ENCODE assay signal across 15 cellular contexts in genomic region chr3:52525666-52526065, GRCh38. TPM values are rescaled to one million over a fixed set of nuclear protein-coding genes. Genes with fewer than 3 reads are reported as not detected.
A peak's percentile ranks its signal among the peaks of the same experiment; 100 is the strongest.
DNase-seq lines count a peak whose midpoint lies in the region; ATAC-seq, FAIRE-seq and TF ChIP-seq lines count a peak whose summit lies in the region.
"Had no signal": no experiment of that assay in that cellular context is flagged by ENCODE, and none has a peak within 500 bp of the region (broad histone marks: within the 10 kb centered on the region; RNA-seq: fewer than 3 reads in every experiment).

No MANE protein-coding gene starts in this region.

- H3K27me3 ChIP-seq in HCT116 (ENCODE audit: insufficient read depth, low read length) (no peaks in the 10 kb centered on the region), stomach (no peaks in the 10 kb centered on the region)
- H3K27me3 ChIP-seq: BE2C, MG63 had no signal

- RAD21 ChIA-PET in HCT116 (lab: Charles Lee; ENCODE audit: low non-redundant PET in 1 of 2, low total read pairs in 2 of 2, uncharacterized antibody in 2 of 2, unreplicated experiment in 2 of 2) = no interaction called here

- POLR2A ChIA-PET in HCT116 (lab: Charles Lee) = interaction anchor here (2.7 kb wide), 1 partner anchor 10 kb away, joined by 13 read pairs; the partner anchor contains the start of gene UQCC5

- H3K79me2 ChIP-seq in HCT116 (ENCODE audit: insufficient read depth, low read length) = peaks cover 3% of the 10 kb centered on the region; the same call in 1 of the 2 replicates

- H3K4me3 ChIP-seq in HCT116 (replicated peaks in 1 of 2; ENCODE audit: low read depth in 1 of 2, low read length in 2 of 2) (no peak overlapping the region), kidney (ENCODE audit: low read length in 2 of 2) (no peak overlapping the region), stomach (no peak overlapping the region)
- H3K4me3 ChIP-seq: MG63 had no signal

- H2AFZ ChIP-seq in HCT116 (ENCODE audit: low read depth, low read length, poor library complexity, severe bottlenecking) = no peak overlapping the region

- CTCF ChIA-PET in HCT116 (lab: Charles Lee) = no interaction called here

- H3K9ac ChIP-seq in HCT116 (ENCODE audit: low read length) (no peak overlapping the region), kidney (ENCODE audit: low read length in 2 of 2) (peak overlapping the region in 1 of 2 donors; percentile 29)

- H3K27ac ChIP-seq in HCT116 (ENCODE audit: low read depth, low read length) (peak overlapping the region; percentile 18; the same call in 1 of the 2 replicates), kidney (ENCODE audit: low read depth in 2 of 2, low read length in 2 of 2) (peak overlapping the region; percentile 87 to 88), stomach (peak overlapping the region in 4 of 5 donors; percentile 20 to 60 (median 42))

- no peaks in the 10 kb centered on the region for H4K20me1 ChIP-seq in HCT116 (ENCODE audit: insufficient read depth)

- H3K4me1 ChIP-seq in HCT116 (ENCODE audit: control insufficient read depth in 1 of 2, insufficient read depth in 2 of 2, low read length in 2 of 2) (no peaks in the 10 kb centered on the region), kidney (ENCODE audit: control insufficient read depth in 1 of 2, insufficient read depth in 1 of 2, low read depth in 1 of 2, low read length in 2 of 2) (peaks cover 5 to 24% of the 10 kb centered on the region in 2 donors), stomach (peaks cover 0 to 28% (median 15%) of the 10 kb centered on the region in 4 donors)

- intact Hi-C loops in HCT116 (cut with micrococcal nuclease) = no loop called here
- intact Hi-C loops in kidney (cut with DNase I) = no loop called here
- intact Hi-C loops in stomach (cut with DNase I; ENCODE audit: low total_unique reads) = no loop called here

- no peak for DNase-seq in HCT116 (ENCODE audit: low read depth, low spot score)
- peak; percentile 38 for DNase-seq in dermis blood vessel endothelial cell
- DNase-seq in kidney = peak; percentile 70
- DNase-seq in stomach = no peak
- no peak for DNase-seq in T-helper 9 cell
- no peak for DNase-seq in left lobe of liver (ENCODE audit: low spot score)
- no peak for DNase-seq in stimulated activated CD8-positive, alpha-beta memory T cell treated with anti-CD3 and anti-CD28 coated beads, Interleukin-4, amount 100 ng/mL, for 48 hours
- DNase-seq: activated CD4-positive, alpha-beta T cell treated with anti-CD3 and anti-CD28 coated beads, Interleukin-2, amount 10 ng/mL, durations not matched to agents 7 days and 5 days; HCEC 1CT; MG63 had no signal

- H3K9me2 ChIP-seq in HCT116 (ENCODE audit: insufficient read depth) = no peaks in the 10 kb centered on the region

- BruUV-seq in HCT116 (replicated peaks; lab: Mats Ljungman, UMichigan) = no TSS peak

- 57 to 78% (median 65%) methylated on average over 4 of the region's 4 CpGs for WGBS in stomach, 5 donors

- H3K4me2 ChIP-seq in HCT116 (ENCODE audit: low read length) = no peak overlapping the region

- TF ChIP-seq CTCF in HCT116 (IDR thresholded peaks at IDR 0.05 in 2 of 3, conservative IDR thresholded peaks at IDR 0.05 in 1 of 3; ENCODE audit: borderline replicate concordance in 1 of 3, insufficient read depth in 1 of 3, low read depth in 2 of 3, low read length in 2 of 3) = no peak
- TF ChIP-seq CTCF in kidney (IDR thresholded peaks at IDR 0.05; ENCODE audit: borderline replicate concordance, extremely low read depth, insufficient read depth) = no peak
- TF ChIP-seq CTCF in stomach (IDR thresholded peaks at IDR 0.05) = no peak

- H3K9me3 ChIP-seq in HCT116 (ENCODE audit: control insufficient read depth in 1 of 2, insufficient read depth in 1 of 2, low read depth in 1 of 2, low read length in 2 of 2) = no peaks in the 10 kb centered on the region
- no peaks in the 10 kb centered on the region for H3K9me3 ChIP-seq in kidney (ENCODE audit: control insufficient read depth in 1 of 2, low read length in 2 of 2)
- H3K9me3 ChIP-seq in stomach = no peaks in the 10 kb centered on the region
- H3K9me3 ChIP-seq: BE2C, MG63 had no signal

- ATAC-seq in HCT116 = no peak
- ATAC-seq in left lobe of liver = no peak
- no peak for ATAC-seq in HG02885 (IDR thresholded peaks at IDR 0.05; ENCODE audit: poor library complexity, unreplicated experiment)
- ATAC-seq: natural killer cell treated with Interleukin-12 subunit alpha and Interleukin-12 subunit beta and Interleukin-15 and Interleukin-18, amount 100 ng/mL, for 72 hours had no signal

- no peak for TF ChIP-seq RAD21 in HCT116 (IDR thresholded peaks at IDR 0.05; ENCODE audit: low read depth)

- FAIRE-seq in kidney (lab: Jason Lieb, UNC) = no peak

- H3K36me3 ChIP-seq in HCT116 (ENCODE audit: control insufficient read depth in 1 of 2, insufficient read depth in 2 of 2, low read length in 2 of 2) (peaks cover 11 to 17% of the 10 kb centered on the region in 2 experiments), kidney (ENCODE audit: control insufficient read depth in 1 of 2, insufficient read depth in 2 of 2, low read length in 2 of 2) (peaks cover 0 to 2% of the 10 kb centered on the region in 2 donors), stomach (peaks cover 0 to 71% (median 54%) of the 10 kb centered on the region in 4 donors)

- no peak for TF ChIP-seq EP300 in stomach (IDR thresholded peaks at IDR 0.05)

- TF ChIP-seq POLR2A in HCT116 (IDR thresholded peaks at IDR 0.05; ENCODE audit: borderline replicate concordance, extremely low read depth, insufficient read depth, insufficient read length) (no peak), stomach (IDR thresholded peaks at IDR 0.05) (no peak)

TF ChIP-seq in HCT116, 20 proteins besides CTCF, POLR2A, EP300 and RAD21 (continues in another document):
- TF ChIP-seq TCF7L2 (IDR thresholded peaks at IDR 0.05; ENCODE audit: borderline replicate concordance, extremely low read depth, insufficient read depth, insufficient read length) (no peak), MAX (IDR thresholded peaks at IDR 0.05) (no peak), JUND (IDR thresholded peaks at IDR 0.05) (no peak), SIN3A (IDR thresholded peaks at IDR 0.05; ENCODE audit: low read depth) (no peak), CEBPB (IDR thresholded peaks at IDR 0.05; ENCODE audit: low read depth) (no peak), EZH2phosphoT487 (IDR thresholded peaks at IDR 0.05; ENCODE audit: borderline replicate concordance) (no peak), SRF (IDR thresholded peaks at IDR 0.05; ENCODE audit: low read depth) (no peak), ZNF274 (IDR thresholded peaks at IDR 0.05; ENCODE audit: low read depth, low read length) (no peak), FOSL1 (IDR thresholded peaks at IDR 0.05; ENCODE audit: low read depth) (no peak), ZFX (IDR thresholded peaks at IDR 0.05) (no peak), CBX3 (IDR thresholded peaks at IDR 0.05; ENCODE audit: low read depth) (no peak), ATF3 (IDR thresholded peaks at IDR 0.05) (no peak), EZH2 (IDR thresholded peaks at IDR 0.05) (no peak)

RNA-seq across cellular contexts. Expression of gene NT5DC2, which starts 8.0 kb away (rescaled TPM):
- 125 TPM for total RNA-seq in HCT116 (2021; ENCODE audit: unreplicated experiment)
- polyA plus RNA-seq in HCT116 (2012) = 111 and 112 TPM in 2 replicates
- total RNA-seq in dermis blood vessel endothelial cell = 32.2 and 81.1 TPM in 2 replicates
- 47.3 TPM for total RNA-seq in kidney
- 75.7 TPM for polyA plus RNA-seq in kidney (ENCODE audit: insufficient read depth, low read depth, low replicate concordance)
- total RNA-seq in stomach = 10 to 100 TPM in 4 of 5 donors, 1 to 10 TPM in 1; 4.6 to 26.8 (median 19.5) TPM
- polyA plus RNA-seq in stomach = 10 to 100 TPM; 15.6 to 56.2 (median 27.7) TPM
- 4.1 TPM for total RNA-seq in left lobe of liver

RNA-seq across cellular contexts. Expression of gene UQCC5, which starts 10.7 kb away (rescaled TPM):
- total RNA-seq in HCT116 (2021; ENCODE audit: unreplicated experiment) (14.1 TPM), dermis blood vessel endothelial cell (1.7 and 2.7 TPM in 2 replicates), kidney (26.8 TPM), stomach (10 to 100 TPM in 1 of 5 donors, 1 to 10 TPM in 2, not detected in 2; 1.3 to 26.3 (median 2.8) TPM), left lobe of liver (7.4 TPM)
- 50.0 and 58.6 TPM in 2 replicates for polyA plus RNA-seq in HCT116 (2012)
- polyA plus RNA-seq in kidney (ENCODE audit: insufficient read depth, low read depth, low replicate concordance) (135 TPM), stomach (10 to 100 TPM; 22.7 to 58.5 (median 25.3) TPM)

RNA-seq across cellular contexts. Expression of gene STAB1, which starts 30.5 kb away (rescaled TPM):
- 0.44 TPM for total RNA-seq in HCT116 (2021; ENCODE audit: unreplicated experiment)
- polyA plus RNA-seq in HCT116 (2012) = 0.12 TPM in 1 of 2 replicates, not detected in the other
- 462 and 464 TPM in 2 replicates for total RNA-seq in dermis blood vessel endothelial cell
- total RNA-seq in kidney = 379 TPM
- polyA plus RNA-seq in kidney (ENCODE audit: insufficient read depth, low read depth, low replicate concordance) = 98.4 TPM
- 100 to 1,000 TPM in 2 of 5 donors, 10 to 100 TPM in 3; 51.6 to 295 (median 79.9) TPM for total RNA-seq in stomach
- 10 to 100 TPM; 33.7 to 55.3 (median 48.6) TPM for polyA plus RNA-seq in stomach
- total RNA-seq in left lobe of liver = 71.5 TPM
- total RNA-seq: Daoy, OCI-LY7 had no signal

Comparison
In these comparisons a context has a peak if more than half of its experiments do, and no peak if none do; other contexts are left out.
1. DNase-seq: peak in dermis blood vessel endothelial cell (single experiment) and kidney (single experiment); none in HCT116 (single experiment), stomach (single experiment), T-helper 9 cell (single experiment), left lobe of liver (single experiment) and stimulated activated CD8-positive, alpha-beta memory T cell treated with anti-CD3 and anti-CD28 coated beads, Interleukin-4, amount 100 ng/mL, for 48 hours (single experiment).
2. H3K27ac ChIP-seq: peak in every context shown above with its lines; median percentile 88 in kidney; 42 in stomach; 18 in HCT116.
3. RNA of gene STAB1, which starts 30.5 kb away (total RNA-seq): 462 to 464 TPM in dermis blood vessel endothelial cell, 379 TPM in kidney (single experiment), 51.6 to 295 TPM in stomach and 71.5 TPM in left lobe of liver (single experiment); 0.44 TPM in HCT116 (single experiment); every median in the first group is over 10 times any median in the second.